Comparison of ENCODE assay signal across 9 cellular contexts in genomic region chr4:139278956-139279722, GRCh38. TPM values are rescaled to one million over a fixed set of nuclear protein-coding genes. Genes with fewer than 3 reads are reported as not detected.
A peak's percentile ranks its signal among the peaks of the same experiment; 100 is the strongest.
DNase-seq lines count a peak whose midpoint lies in the region; ATAC-seq and TF ChIP-seq lines count a peak whose summit lies in the region.
"Had no signal": no experiment of that assay in that cellular context is flagged by ENCODE, and none has a peak within 500 bp of the region (broad histone marks: within the 10 kb centered on the region; RNA-seq: fewer than 3 reads in every experiment).

No MANE protein-coding gene starts in this region.

- H4K20me1 ChIP-seq in hepatocyte (ENCODE audit: insufficient read depth, poor library complexity, severe bottlenecking): no peaks in the 10 kb centered on the region

- H3K9me2 ChIP-seq in hepatocyte (replicated peaks; ENCODE audit: insufficient read depth): no peaks in the 10 kb centered on the region

- H3K27ac ChIP-seq in hepatocyte: no peak overlapping the region
- H3K27ac ChIP-seq: body of pancreas had no signal

- H3K4me1 Mint-ChIP-seq in activated naive CD4-positive, alpha-beta T cell treated with anti-CD3 and anti-CD28 coated beads, Interleukin-2, amount 10 ng/mL, durations not matched to agents 7 days and 5 days: peaks cover 22% of the 10 kb centered on the region

- H3K4me3 ChIP-seq in hepatocyte (peak overlapping the region; percentile 54), skeletal muscle satellite cell (ENCODE audit: low read length) (peak overlapping the region; percentile 73)

- WGBS in hepatocyte (ENCODE audit: low lambda C conversion rate, missing lambda C conversion rate): 28% methylated on average over 38 of the region's 38 CpGs

- H3K4me1 ChIP-seq in hepatocyte (ENCODE audit: insufficient read depth) (no peaks in the 10 kb centered on the region), skeletal muscle satellite cell (ENCODE audit: control insufficient read depth, insufficient read depth, low read length) (peaks cover 17% of the 10 kb centered on the region)

- POLR2A ChIA-PET in HEK293T (lab: Yijun Ruan, JAX): interaction anchor here (1.2 to 2.6 kb wide), 6 partner anchors 17 to 166 kb away, joined by 4 to 17 read pairs (median 5); partner anchors contain the start of gene NAA15

- DNase-seq in HEK293T (ENCODE audit: extremely low spot score) (peak; percentile 34), hepatocyte (ENCODE audit: low spot score) (no peak), superior temporal gyrus (ENCODE audit: extremely low spot score) (no peak), epidermal melanocyte (ENCODE audit: insufficient read length, low spot score) (no peak)
- DNase-seq in activated naive CD4-positive, alpha-beta T cell treated with anti-CD3 and anti-CD28 coated beads, Interleukin-2, amount 10 ng/mL, durations not matched to agents 7 days and 5 days: no peak

- CTCF ChIA-PET in HEK293T (lab: Yijun Ruan, JAX): interaction anchor here (3.4 kb wide), 1 partner anchor 17 kb away, joined by 20 read pairs; no protein-coding TSS in a partner anchor
- CTCF ChIA-PET in activated naive CD4-positive, alpha-beta T cell treated with anti-CD3 and anti-CD28 coated beads, Interleukin-2, amount 10 ng/mL, durations not matched to agents 7 days and 5 days (lab: Charles Lee): interaction anchor here (0.7 kb wide), 1 partner anchor 51 kb away, joined by 3 read pairs; no protein-coding TSS in a partner anchor

- peak overlapping the region; percentile 62 for H3K4me3 Mint-ChIP-seq in activated naive CD4-positive, alpha-beta T cell treated with anti-CD3 and anti-CD28 coated beads, Interleukin-2, amount 10 ng/mL, durations not matched to agents 7 days and 5 days

- H3K36me3 ChIP-seq in hepatocyte (replicated peaks; ENCODE audit: insufficient read depth, low read depth): no peaks in the 10 kb centered on the region
- H3K36me3 ChIP-seq in skeletal muscle satellite cell (ENCODE audit: insufficient read depth, low read length): no peaks in the 10 kb centered on the region

- ATAC-seq in GM19328 (IDR thresholded peaks at IDR 0.05; ENCODE audit: unreplicated experiment) (no peak), HG02970 (IDR thresholded peaks at IDR 0.05; ENCODE audit: low FRiP score, unreplicated experiment) (no peak)
- ATAC-seq: body of pancreas had no signal

- peaks cover 70% of the 10 kb centered on the region for H3K27me3 Mint-ChIP-seq in activated naive CD4-positive, alpha-beta T cell treated with anti-CD3 and anti-CD28 coated beads, Interleukin-2, amount 10 ng/mL, durations not matched to agents 7 days and 5 days

- H3K9me3 ChIP-seq in hepatocyte (ENCODE audit: low read depth) (no peaks in the 10 kb centered on the region), skeletal muscle satellite cell (replicated peaks; ENCODE audit: low read length) (no peaks in the 10 kb centered on the region)
- H3K9me3 ChIP-seq: body of pancreas had no signal

- H3K36me3 Mint-ChIP-seq in activated naive CD4-positive, alpha-beta T cell treated with anti-CD3 and anti-CD28 coated beads, Interleukin-2, amount 10 ng/mL, durations not matched to agents 7 days and 5 days: peaks cover 6% of the 10 kb centered on the region

- H3K9me3 Mint-ChIP-seq in activated naive CD4-positive, alpha-beta T cell treated with anti-CD3 and anti-CD28 coated beads, Interleukin-2, amount 10 ng/mL, durations not matched to agents 7 days and 5 days: no peaks in the 10 kb centered on the region

- peak overlapping the region; percentile 62 for H3K9ac ChIP-seq in skeletal muscle satellite cell (ENCODE audit: low read depth, low read length)

- H3K27me3 ChIP-seq in hepatocyte: peaks cover 40% of the 10 kb centered on the region
- H3K27me3 ChIP-seq in skeletal muscle satellite cell (ENCODE audit: control insufficient read depth, insufficient read depth, low read length): no peaks in the 10 kb centered on the region

- no peak for TF ChIP-seq CTCF in hepatocyte (IDR thresholded peaks at IDR 0.05; ENCODE audit: poor library complexity)

- H3K79me2 ChIP-seq in hepatocyte: no peaks in the 10 kb centered on the region

- H3K27ac Mint-ChIP-seq in activated naive CD4-positive, alpha-beta T cell treated with anti-CD3 and anti-CD28 coated beads, Interleukin-2, amount 10 ng/mL, durations not matched to agents 7 days and 5 days: no peak overlapping the region

- peak overlapping the region; percentile 64 for H2AFZ ChIP-seq in hepatocyte

- H3K4me2 ChIP-seq in hepatocyte (peak overlapping the region; percentile 95), skeletal muscle satellite cell (ENCODE audit: low read length) (peak overlapping the region; percentile 94)

TF ChIP-seq in HEK293T, 16 proteins besides CTCF, POLR2A, EP300 and RAD21:
- TF ChIP-seq ZNF384 (IDR thresholded peaks at IDR 0.05): peak; percentile 55; the same call in 1 of the 2 replicates
- TF ChIP-seq, protein P1, sequence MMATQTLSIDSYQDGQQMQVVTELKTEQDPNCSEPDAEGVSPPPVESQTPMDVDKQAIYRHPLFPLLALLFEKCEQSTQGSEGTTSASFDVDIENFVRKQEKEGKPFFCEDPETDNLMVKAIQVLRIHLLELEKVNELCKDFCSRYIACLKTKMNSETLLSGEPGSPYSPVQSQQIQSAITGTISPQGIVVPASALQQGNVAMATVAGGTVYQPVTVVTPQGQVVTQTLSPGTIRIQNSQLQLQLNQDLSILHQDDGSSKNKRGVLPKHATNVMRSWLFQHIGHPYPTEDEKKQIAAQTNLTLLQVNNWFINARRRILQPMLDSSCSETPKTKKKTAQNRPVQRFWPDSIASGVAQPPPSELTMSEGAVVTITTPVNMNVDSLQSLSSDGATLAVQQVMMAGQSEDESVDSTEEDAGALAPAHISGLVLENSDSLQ (IDR thresholded peaks at IDR 0.05): no peak
- no peak for TF ChIP-seq HDGF (IDR thresholded peaks at IDR 0.05; ENCODE audit: borderline replicate concordance)
- TF ChIP-seq SP1 (IDR thresholded peaks at IDR 0.05): no peak
- TF ChIP-seq L3MBTL2 (conservative IDR thresholded peaks at IDR 0.05): peak; percentile 37
- TF ChIP-seq NFRKB (IDR thresholded peaks at IDR 0.05): no peak
- TF ChIP-seq FOXM1 (IDR thresholded peaks at IDR 0.05; ENCODE audit: borderline replicate concordance): no peak
TF ChIP-seq in HEK293T: peak in this region for 2.

RNA-seq across cellular contexts. Expression of gene MGARP, which starts 0.9 kb away (rescaled TPM):
- 0.90 and 2.0 TPM in 2 replicates for total RNA-seq in hepatocyte
- 2.9 and 4.3 TPM in 2 replicates for polyA plus RNA-seq in hepatocyte
- 2.2 and 2.3 TPM in 2 replicates for total RNA-seq in skeletal muscle satellite cell (2012; rRNA removed)

RNA-seq across cellular contexts. Expression of gene NAA15, which starts 22.2 kb away (rescaled TPM):
- 26.9 and 29.6 TPM in 2 replicates for total RNA-seq in hepatocyte
- polyA plus RNA-seq in hepatocyte: 15.3 and 25.6 TPM in 2 replicates
- 38.4 and 48.4 TPM in 2 replicates for total RNA-seq in skeletal muscle satellite cell (2012; rRNA removed)

RNA-seq across cellular contexts. Expression of gene NDUFC1, which starts 23.1 kb away (rescaled TPM):
- total RNA-seq in hepatocyte: 62.1 and 77.7 TPM in 2 replicates
- polyA plus RNA-seq in hepatocyte: 160 and 198 TPM in 2 replicates
- 52.2 and 54.2 TPM in 2 replicates for total RNA-seq in skeletal muscle satellite cell (2012; rRNA removed)
